ENCODE assay signal across 8 cellular contexts in the genomic region with DNA sequence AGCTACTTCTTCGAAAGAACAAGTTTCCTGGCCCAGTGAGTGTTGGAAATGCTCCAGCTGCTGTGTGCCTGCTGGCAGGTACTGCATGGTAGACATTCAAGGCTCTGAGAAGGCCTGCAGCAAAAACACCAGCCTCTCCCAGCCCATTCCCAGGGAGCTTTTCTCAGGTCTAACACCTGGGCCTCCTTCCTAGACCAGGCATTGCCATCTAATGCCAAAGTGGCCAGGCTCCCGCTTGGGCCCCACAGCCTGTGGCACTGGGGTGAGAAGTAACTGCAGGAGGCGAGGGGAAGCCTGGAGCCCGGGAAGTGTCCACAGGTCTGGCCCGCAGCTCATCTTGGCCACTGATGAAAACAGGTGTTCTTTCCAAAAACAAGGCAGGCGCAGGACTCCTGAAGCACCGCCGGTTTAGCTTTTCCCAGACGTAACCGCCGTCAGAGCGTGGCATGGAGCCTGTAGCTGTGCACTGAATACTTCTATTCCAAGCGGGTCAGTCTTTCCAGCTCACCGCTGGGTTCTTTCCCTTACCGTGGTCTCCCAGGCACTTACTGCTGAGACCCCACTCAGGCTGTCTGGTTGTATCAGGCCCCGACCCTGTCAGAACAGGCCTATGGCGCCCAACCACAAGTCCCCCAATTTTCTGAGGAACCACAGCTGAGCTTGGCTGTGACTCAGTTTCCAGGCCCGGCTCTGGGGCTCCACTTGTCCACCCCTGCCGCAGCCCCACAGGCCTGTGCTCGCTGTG. TPM values are rescaled to one million over a fixed set of nuclear protein-coding genes. Genes with fewer than 3 reads are reported as not detected.
DNase-seq lines count a peak whose midpoint lies in the region; ATAC-seq and TF ChIP-seq lines count a peak whose summit lies in the region.

No MANE protein-coding gene starts in this region.

- H3K4me3 ChIP-seq in adrenal gland (peak overlapping the region in 1 of 4 donors; percentile 95), mucosa of stomach (ENCODE audit: low read length) (no peak overlapping the region), foreskin fibroblast (ENCODE audit: low read depth in 1 of 2, low read length in 2 of 2) (no peak overlapping the region)

- ATAC-seq in left cardiac atrium (no peak), Right ventricle myocardium inferior (no peak), GM19467 (IDR thresholded peaks at IDR 0.05; ENCODE audit: unreplicated experiment) (no peak)

- no peak for TF ChIP-seq CTCF in adrenal gland (IDR thresholded peaks at IDR 0.05)
- TF ChIP-seq CTCF in foreskin fibroblast (IDR thresholded peaks at IDR 0.05; ENCODE audit: low read depth, low read length) = no peak

- H3K9ac ChIP-seq in mucosa of stomach (ENCODE audit: low read length) = peak overlapping the region; percentile 95

- intact Hi-C loops in left cardiac atrium (cut with DNase I) (loop anchor here in 1 of 2 donors (10.0 kb wide), 2 partner anchors 87 to 167 kb away; a partner anchor contains a TSS), Right ventricle myocardium inferior (cut with DNase I) (no loop called here), adrenal gland (cut with DNase I) (loop anchor here in 1 of 2 donors (5.0 kb wide), 1 partner anchor 85 kb away; a partner anchor contains a TSS)

- H3K9me3 ChIP-seq in adrenal gland (replicated peaks in 1 of 3) (no peaks in the 10 kb centered on the region), mucosa of stomach (ENCODE audit: control insufficient read depth, low read length) (no peaks in the 10 kb centered on the region)

- H3K4me1 ChIP-seq in adrenal gland (replicated peaks in 1 of 2) = peaks cover 56 to 82% of the 10 kb centered on the region in 2 donors
- H3K4me1 ChIP-seq in mucosa of stomach (ENCODE audit: control insufficient read depth, insufficient read depth, low read length) = peaks cover 49% of the 10 kb centered on the region

- TF ChIP-seq POLR2A in adrenal gland (IDR thresholded peaks at IDR 0.05) = peak in 1 of 2 donors; percentile 5

- DNase-seq in left cardiac atrium (peak; percentile 28), Right ventricle myocardium inferior (ENCODE audit: missing footprints) (no peak), adrenal gland (peak in 6 of 7 donors; percentile 68 to 87 (median 80)), foreskin fibroblast (no peak), occipital lobe (lab: John Stamatoyannopoulos, UW) (no peak), NCI-H748 (lab: John Stamatoyannopoulos, UW; ENCODE audit: unreplicated experiment) (no peak)

- H3K36me3 ChIP-seq in adrenal gland (replicated peaks in 1 of 2) (peaks cover 0 to 41% of the 10 kb centered on the region in 2 donors), mucosa of stomach (ENCODE audit: control insufficient read depth, insufficient read depth, low read length) (peaks cover 9% of the 10 kb centered on the region)

- H3K27ac ChIP-seq in adrenal gland = peak overlapping the region; percentile 78 to 97 (median 92)

- H3K27me3 ChIP-seq in adrenal gland (no peaks in the 10 kb centered on the region), mucosa of stomach (ENCODE audit: control insufficient read depth, insufficient read depth, low read length) (no peaks in the 10 kb centered on the region)

- 71 to 80% (median 76%) methylated on average over 15 to 20 of the region's 20 CpGs for WGBS in adrenal gland, 4 donors

RNA-seq across cellular contexts. Expression of a gene that starts 1.2 kb away (rescaled TPM):
- total RNA-seq in left cardiac atrium (10 to 100 TPM; 39.5 to 51.7 TPM), Right ventricle myocardium inferior (30.4 TPM), adrenal gland (100 to 1,000 TPM; 112 to 384 (median 258) TPM), occipital lobe (3.1 TPM)
- 1,000 to 10,000 TPM in 1 of 3 donors, 100 to 1,000 TPM in 1, 10 to 100 TPM in 1; 28.4 to 1,150 (median 823) TPM for polyA plus RNA-seq in adrenal gland

RNA-seq across cellular contexts. Expression of a gene that starts 7.2 kb away (rescaled TPM):
- total RNA-seq in left cardiac atrium (100 to 1,000 TPM; 304 to 342 TPM), Right ventricle myocardium inferior (479 TPM), adrenal gland (1,000 to 10,000 TPM in 1 of 8 donors, 100 to 1,000 TPM in 7; 425 to 1,037 (median 520) TPM), occipital lobe (42.3 TPM)
- polyA plus RNA-seq in adrenal gland = 100 to 1,000 TPM; 199 to 814 (median 571) TPM

RNA-seq across cellular contexts. Expression of a gene that starts 27.5 kb away (rescaled TPM):
- total RNA-seq in left cardiac atrium (1 to 10 TPM; 6.2 to 8.9 TPM), Right ventricle myocardium inferior (3.5 TPM), adrenal gland (10 to 100 TPM; 38.7 to 70.3 (median 59.0) TPM), occipital lobe (0.94 TPM)
- polyA plus RNA-seq in adrenal gland = 10 to 100 TPM; 24.4 to 35.4 (median 26.9) TPM

RNA-seq across cellular contexts. Expression of a gene that starts 33.8 kb away (rescaled TPM):
- 10 to 100 TPM; 12.5 to 15.1 TPM for total RNA-seq in left cardiac atrium
- total RNA-seq in Right ventricle myocardium inferior = 9.0 TPM
- total RNA-seq in adrenal gland = 10 to 100 TPM; 23.1 to 81.2 (median 60.0) TPM
- 10 to 100 TPM; 10.3 to 57.7 (median 57.0) TPM for polyA plus RNA-seq in adrenal gland
- total RNA-seq in occipital lobe = 4.1 TPM

Comparison
In these comparisons a context has a peak if more than half of its experiments do, and no peak if none do; other contexts are left out.
1. DNase-seq: peak in left cardiac atrium (single experiment) and adrenal gland (6 of 7); none in Right ventricle myocardium inferior (single experiment), foreskin fibroblast (0 of 2), occipital lobe (single experiment) and NCI-H748 (single experiment).